16 cellular contexts compared by ENCODE assay signal in the genomic region with DNA sequence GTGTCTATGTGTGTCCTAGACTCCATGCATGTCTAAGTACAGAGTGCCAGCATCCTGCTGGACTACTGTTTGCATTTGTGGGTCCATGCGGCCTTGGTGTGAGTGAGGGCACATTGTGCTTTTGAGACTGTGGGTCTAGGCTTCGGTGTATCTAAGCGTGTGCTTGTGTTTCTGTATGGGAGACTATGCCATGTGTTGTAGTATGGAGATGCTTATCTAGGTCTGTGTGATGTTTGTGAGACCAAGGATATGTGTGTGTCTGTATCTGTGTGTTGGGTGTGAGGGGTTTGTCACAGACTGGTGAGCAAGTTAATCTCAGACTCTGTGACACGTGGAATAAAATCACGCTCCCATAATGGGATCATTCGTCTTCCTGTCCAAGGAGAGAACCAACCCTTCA. TPM values are rescaled to one million over a fixed set of nuclear protein-coding genes. Genes with fewer than 3 reads are reported as not detected.
DNase-seq lines count a peak whose midpoint lies in the region; ATAC-seq and TF ChIP-seq lines count a peak whose summit lies in the region.
"Had no signal": no experiment of that assay in that cellular context is flagged by ENCODE, and none has a peak within 500 bp of the region (broad histone marks: within the 10 kb centered on the region; RNA-seq: fewer than 3 reads in every experiment).

No MANE protein-coding gene starts in this region.

- H3K23me2 ChIP-seq in H9 (ENCODE audit: insufficient read length, low read depth, low read length, poor library complexity, severe bottlenecking) = no peaks in the 10 kb centered on the region

- no peak overlapping the region for H2BK20ac ChIP-seq in H9 (ENCODE audit: low read depth, low read length, poor library complexity, severe bottlenecking)

- H3K4me2 ChIP-seq in osteoblast (ENCODE audit: insufficient read depth, low read length) (no peak overlapping the region), H9 (ENCODE audit: insufficient read depth, insufficient read length, low read length) (no peak overlapping the region)

- H3K23ac ChIP-seq in H9 (ENCODE audit: insufficient read length, low read depth, low read length) = no peak overlapping the region

- H3K27me3 Mint-ChIP-seq in H9 (ENCODE audit: low read depth) = no peaks in the 10 kb centered on the region
- H3K27me3 Mint-ChIP-seq: activated CD4-positive, alpha-beta T cell treated with anti-CD3 and anti-CD28 coated beads, Interleukin-2, amount 10 ng/mL, durations not matched to agents 7 days and 5 days; activated naive CD8-positive, alpha-beta T cell treated with anti-CD3 and anti-CD28 coated beads, Interleukin-2, amount 10 ng/mL, durations not matched to agents 7 days and 5 days had no signal

- no peak overlapping the region for H3T11ph ChIP-seq in H9 (ENCODE audit: low read length)

- H3K4me3 Mint-ChIP-seq in H9 = no peak overlapping the region
- H3K4me3 Mint-ChIP-seq: activated CD4-positive, alpha-beta T cell treated with anti-CD3 and anti-CD28 coated beads, Interleukin-2, amount 10 ng/mL, durations not matched to agents 7 days and 5 days; activated naive CD8-positive, alpha-beta T cell treated with anti-CD3 and anti-CD28 coated beads, Interleukin-2, amount 10 ng/mL, durations not matched to agents 7 days and 5 days; neural crest cell had no signal

- no peak overlapping the region for H3K9ac ChIP-seq in H9 (ENCODE audit: extremely low read depth, insufficient read length, low read length)

- H3K4me1 Mint-ChIP-seq in H9 = peaks cover 9 to 19% of the 10 kb centered on the region in 2 experiments; a peak in 3 of 4 replicates
- H3K4me1 Mint-ChIP-seq: activated naive CD8-positive, alpha-beta T cell treated with anti-CD3 and anti-CD28 coated beads, Interleukin-2, amount 10 ng/mL, durations not matched to agents 7 days and 5 days had no signal

- no peaks in the 10 kb centered on the region for H3K79me1 ChIP-seq in H9 (ENCODE audit: insufficient read depth, low read depth, low read length, poor library complexity, severe bottlenecking)

- TF ChIP-seq POLR2A in thyroid gland (IDR thresholded peaks at IDR 0.05) = no peak

- peaks cover 99% of the 10 kb centered on the region for H3K79me2 ChIP-seq in osteoblast (ENCODE audit: insufficient read depth, low read length)
- no peaks in the 10 kb centered on the region; the same call in 1 of the 2 replicates for H3K79me2 ChIP-seq in H9 (ENCODE audit: insufficient read depth, low read length)

- H3K36me3 Mint-ChIP-seq in H9 (ENCODE audit: insufficient read depth in 1 of 3, low read depth in 3 of 3) = no peaks in the 10 kb centered on the region; a peak in 1 of 7 replicates
- H3K36me3 Mint-ChIP-seq: activated naive CD8-positive, alpha-beta T cell treated with anti-CD3 and anti-CD28 coated beads, Interleukin-2, amount 10 ng/mL, durations not matched to agents 7 days and 5 days had no signal

- intact Hi-C loops in thyroid gland (cut with DNase I) = no loop called here

- H3K27me3 ChIP-seq in osteoblast (ENCODE audit: insufficient read depth, low read length) (no peaks in the 10 kb centered on the region), thyroid gland (no peaks in the 10 kb centered on the region), H9 (ENCODE audit: insufficient read depth, low read length) (no peaks in the 10 kb centered on the region)

- H3K14ac ChIP-seq in H9 (ENCODE audit: insufficient read depth, low read length) = no peak overlapping the region

- H3K9me3 Mint-ChIP-seq in H9 = no peaks in the 10 kb centered on the region
- H3K9me3 Mint-ChIP-seq: activated CD4-positive, alpha-beta T cell treated with anti-CD3 and anti-CD28 coated beads, Interleukin-2, amount 10 ng/mL, durations not matched to agents 7 days and 5 days; activated naive CD8-positive, alpha-beta T cell treated with anti-CD3 and anti-CD28 coated beads, Interleukin-2, amount 10 ng/mL, durations not matched to agents 7 days and 5 days; neural crest cell had no signal

- H3K27ac ChIP-seq in coronary artery = peak overlapping the region; percentile 82 to 88
- peak overlapping the region; percentile 48 for H3K27ac ChIP-seq in osteoblast (ENCODE audit: low read depth, low read length)
- H3K27ac ChIP-seq in thyroid gland = peak overlapping the region; percentile 1 to 84 (median 78)
- H3K27ac ChIP-seq in H9 (ENCODE audit: insufficient read length, low read depth, low read length) = no peak overlapping the region
- H3K27ac ChIP-seq: 22Rv1 had no signal

- WGBS in thyroid gland, 2 donors = 41 to 56% methylated on average over 6 of the region's 6 CpGs
- WGBS in H9 (ENCODE audit: extremely low coverage, insufficient read length, low lambda C conversion rate) = no CpG with 5 or more reads among the region's 6 CpGs

- no peak overlapping the region for H2BK12ac ChIP-seq in H9 (ENCODE audit: insufficient read length, low read depth, low read length)

- H2AK5ac ChIP-seq in H9 (ENCODE audit: insufficient read length, low read length) = no peak overlapping the region

- H2BK15ac ChIP-seq in H9 (ENCODE audit: low read depth, low read length) = no peak overlapping the region

- no peak overlapping the region for H4K91ac ChIP-seq in H9 (ENCODE audit: insufficient read length, low read depth, low read length)

- DNase-seq in NCI-H82 (lab: John Stamatoyannopoulos, UW) (peak; percentile 58), NCI-H82 treated with DMSO at 0.1 percent for 48 hours (lab: John Stamatoyannopoulos, UW; ENCODE audit: unreplicated experiment) (no peak), coronary artery (ENCODE audit: low spot score) (no peak), osteoblast (ENCODE audit: insufficient read length, low spot score, missing footprints) (peak; percentile 84), thyroid gland (peak in 1 of 2 donors; percentile 1), H9 (no peak), EL (no peak)
- DNase-seq: activated CD4-positive, alpha-beta T cell treated with anti-CD3 and anti-CD28 coated beads, Interleukin-2, amount 10 ng/mL, durations not matched to agents 7 days and 5 days; activated naive CD8-positive, alpha-beta T cell treated with anti-CD3 and anti-CD28 coated beads, Interleukin-2, amount 10 ng/mL, durations not matched to agents 7 days and 5 days; cortex of kidney; NCI-H748 treated with DMSO at 0.1 percent for 48 hours; RPMI8226 had no signal

- H2AFZ ChIP-seq in osteoblast (ENCODE audit: low read length) (no peak overlapping the region), H9 (ENCODE audit: low read length) (no peak overlapping the region)

- peaks cover 6% of the 10 kb centered on the region for H3K36me3 ChIP-seq in osteoblast (ENCODE audit: insufficient read depth, low read length)
- H3K36me3 ChIP-seq in thyroid gland = no peaks in the 10 kb centered on the region

- no peak overlapping the region for H3K27ac Mint-ChIP-seq in H9
- H3K27ac Mint-ChIP-seq: activated CD4-positive, alpha-beta T cell treated with anti-CD3 and anti-CD28 coated beads, Interleukin-2, amount 10 ng/mL, durations not matched to agents 7 days and 5 days; activated naive CD8-positive, alpha-beta T cell treated with anti-CD3 and anti-CD28 coated beads, Interleukin-2, amount 10 ng/mL, durations not matched to agents 7 days and 5 days had no signal

- TF ChIP-seq CTCF in coronary artery (IDR thresholded peaks at IDR 0.05) (no peak), osteoblast (IDR thresholded peaks at IDR 0.05; ENCODE audit: extremely low read depth, low read depth, low read length) (no peak), thyroid gland (IDR thresholded peaks at IDR 0.05) (no peak), H9 (conservative IDR thresholded peaks at IDR 0.05) (no peak)

- no peak overlapping the region for H3K4ac ChIP-seq in H9 (ENCODE audit: low read depth, low read length)

- H3K18ac ChIP-seq in H9 (ENCODE audit: insufficient read length, low read depth, low read length) = no peak overlapping the region

- H4K20me1 ChIP-seq in osteoblast (ENCODE audit: insufficient read depth, low read length) (peaks cover 91% of the 10 kb centered on the region), H9 (ENCODE audit: control insufficient read depth, insufficient read depth, insufficient read length) (no peaks in the 10 kb centered on the region)

- no peak overlapping the region for H2BK120ac ChIP-seq in H9 (ENCODE audit: low read depth, low read length, poor library complexity, severe bottlenecking)

- no peak overlapping the region for H3K56ac ChIP-seq in H9 (ENCODE audit: insufficient read length, low read depth, low read length)

- ATAC-seq in GM19023 (IDR thresholded peaks at IDR 0.05; ENCODE audit: unreplicated experiment) = no peak

- H4K5ac ChIP-seq in H9 (ENCODE audit: insufficient read length, low read depth, low read length) = no peak overlapping the region

- H3K9me3 ChIP-seq in osteoblast (ENCODE audit: low read depth, low read length) (no peaks in the 10 kb centered on the region), thyroid gland (no peaks in the 10 kb centered on the region), H9 (ENCODE audit: control insufficient read depth, low read depth, low read length) (no peaks in the 10 kb centered on the region)

- no peak overlapping the region for H2BK5ac ChIP-seq in H9 (ENCODE audit: insufficient read length, low read length)

- H3K4me1 ChIP-seq in osteoblast (ENCODE audit: insufficient read depth, low read length) (peaks cover 34% of the 10 kb centered on the region), thyroid gland (peaks cover 54 to 77% of the 10 kb centered on the region in 2 donors), H9 (ENCODE audit: insufficient read depth, low read length) (peaks cover 7% of the 10 kb centered on the region; the same call in 1 of the 2 replicates)

- H3K4me3 ChIP-seq in coronary artery (peak overlapping the region; percentile 3), osteoblast (ENCODE audit: insufficient read depth, low read length) (no peak overlapping the region), thyroid gland (replicated peaks in 1 of 3) (no peak overlapping the region)

- H4K8ac ChIP-seq in H9 (replicated peaks; ENCODE audit: insufficient read length, low read depth, low read length) = no peak overlapping the region

RNA-seq across cellular contexts. Expression of gene AHDC1, which starts 14.5 kb away (rescaled TPM):
- 11.2 and 13.3 TPM in 2 replicates for total RNA-seq in osteoblast
- total RNA-seq in thyroid gland = 10 to 100 TPM; 25.5 to 91.4 (median 47.8) TPM
- 23.7 and 29.4 TPM in 2 replicates for total RNA-seq in H9 (2021)

RNA-seq across cellular contexts. Expression of gene FGR, which starts 45.5 kb away (rescaled TPM):
- total RNA-seq in osteoblast (0.29 and 0.36 TPM in 2 replicates), thyroid gland (1 to 10 TPM; 4.6 to 7.1 (median 6.4) TPM), H9 (2021) (0.15 TPM in 1 of 2 replicates, not detected in the other)
- total RNA-seq: activated CD4-positive, alpha-beta T cell treated with anti-CD3 and anti-CD28 coated beads, Interleukin-2, amount 10 ng/mL, durations not matched to agents 7 days and 5 days; MCF 10A; neural crest cell had no signal

Comparison
In these comparisons a context has a peak if more than half of its experiments do, and no peak if none do; other contexts are left out.
1. DNase-seq: peak in NCI-H82 (single experiment) and osteoblast (single experiment); none in NCI-H82 treated with DMSO at 0.1 percent for 48 hours (single experiment), coronary artery (single experiment), H9 (single experiment) and EL (single experiment).